Comparison of ENCODE assay signal across 15 cellular contexts in the genomic region with DNA sequence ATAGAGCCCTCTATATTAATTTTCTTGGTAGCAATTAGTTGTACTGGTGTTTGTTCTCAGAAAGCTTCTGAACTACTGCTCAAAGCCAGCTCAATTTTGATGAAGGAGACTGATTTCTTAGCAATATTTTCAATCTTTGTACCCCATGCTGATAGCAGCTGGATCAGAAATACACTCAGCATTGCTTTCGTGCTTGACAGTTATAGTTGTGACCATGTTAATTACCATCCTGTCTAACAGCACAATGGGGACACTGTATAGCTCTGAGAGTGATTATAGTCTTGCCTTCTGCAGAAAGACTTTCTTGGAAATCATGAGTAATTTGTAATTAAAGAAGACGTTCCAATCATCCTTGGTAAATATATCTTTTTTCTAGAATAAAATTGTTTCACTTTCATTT.
"Had no signal": no experiment of that assay in that cellular context is flagged by ENCODE, and none has a peak within 500 bp of the region (broad histone marks: within the 10 kb centered on the region; RNA-seq: fewer than 3 reads in every experiment).

No MANE protein-coding gene starts in this region.

- DNase-seq: activated CD4-positive, alpha-beta memory T cell treated with anti-CD3 and anti-CD28 coated beads, Interleukin-2, amount 10 ng/mL, durations not matched to agents 7 days and 5 days; activated CD4-positive, alpha-beta T cell treated with anti-CD3 and anti-CD28 coated beads for 36 hours; activated effector memory CD4-positive, alpha-beta T cell treated with anti-CD3 and anti-CD28 coated beads, Interleukin-2, amount 50 U/mL, for 16 hours; activated T-cell treated with anti-CD3 and anti-CD28 coated beads, Interleukin-2, amount 50 U/mL, for 48 hours; esophagus squamous epithelium; hippocampal formation; left lung; mammary epithelial cell; naive B cell; ovary; sigmoid colon; stimulated activated CD4-positive, alpha-beta T cell treated with anti-CD3 and anti-CD28 coated beads, Interleukin-2, amount 100 ng/mL, for 24 hours had no signal

- H3K27ac Mint-ChIP-seq: activated CD4-positive, alpha-beta memory T cell treated with anti-CD3 and anti-CD28 coated beads, Interleukin-2, amount 10 ng/mL, durations not matched to agents 7 days and 5 days; activated CD4-positive, alpha-beta T cell treated with anti-CD3 and anti-CD28 coated beads for 36 hours; activated naive CD4-positive, alpha-beta T cell treated with anti-CD3 and anti-CD28 coated beads, Interleukin-2, amount 50 U/mL, for 24 hours had no signal

- H3K9me3 Mint-ChIP-seq: activated CD4-positive, alpha-beta memory T cell treated with anti-CD3 and anti-CD28 coated beads, Interleukin-2, amount 10 ng/mL, durations not matched to agents 7 days and 5 days; activated naive CD4-positive, alpha-beta T cell treated with anti-CD3 and anti-CD28 coated beads, Interleukin-2, amount 50 U/mL, for 24 hours; naive B cell had no signal

- H3K27me3 Mint-ChIP-seq: activated CD4-positive, alpha-beta memory T cell treated with anti-CD3 and anti-CD28 coated beads, Interleukin-2, amount 10 ng/mL, durations not matched to agents 7 days and 5 days; activated CD4-positive, alpha-beta T cell treated with anti-CD3 and anti-CD28 coated beads for 36 hours; activated naive CD4-positive, alpha-beta T cell treated with anti-CD3 and anti-CD28 coated beads, Interleukin-2, amount 50 U/mL, for 24 hours; naive B cell had no signal

- H3K9me3 ChIP-seq: esophagus squamous epithelium, left lung, ovary, sigmoid colon, thoracic aorta had no signal

- H3K4me3 Mint-ChIP-seq: activated CD4-positive, alpha-beta memory T cell treated with anti-CD3 and anti-CD28 coated beads, Interleukin-2, amount 10 ng/mL, durations not matched to agents 7 days and 5 days; activated CD4-positive, alpha-beta T cell treated with anti-CD3 and anti-CD28 coated beads for 36 hours; activated naive CD4-positive, alpha-beta T cell treated with anti-CD3 and anti-CD28 coated beads, Interleukin-2, amount 50 U/mL, for 24 hours; naive B cell had no signal

- H3K36me3 ChIP-seq: esophagus squamous epithelium, left lung, ovary, sigmoid colon, thoracic aorta had no signal

- ATAC-seq: activated CD4-positive, alpha-beta T cell treated with anti-CD3 and anti-CD28 coated beads for 36 hours; left lung had no signal

- H3K27ac ChIP-seq: coronary artery, esophagus squamous epithelium, left lung, ovary, sigmoid colon, thoracic aorta had no signal

- H3K4me3 ChIP-seq: coronary artery, esophagus squamous epithelium, left lung, ovary, sigmoid colon, thoracic aorta had no signal

- H3K4me1 Mint-ChIP-seq: naive B cell had no signal

- H3K4me1 ChIP-seq: esophagus squamous epithelium, left lung, sigmoid colon had no signal

- H3K27me3 ChIP-seq: esophagus squamous epithelium, left lung, ovary, sigmoid colon had no signal
